8 cellular contexts compared by ENCODE assay signal in genomic region chr5:17219431-17219830, GRCh38. TPM values are rescaled to one million over a fixed set of nuclear protein-coding genes. Genes with fewer than 3 reads are reported as not detected.
DNase-seq lines count a peak whose midpoint lies in the region; ATAC-seq and TF ChIP-seq lines count a peak whose summit lies in the region.

No MANE protein-coding gene starts in this region.

- no peak overlapping the region for H2AK5ac ChIP-seq in H9 (ENCODE audit: insufficient read length, low read length)

- no peak overlapping the region for H3K56ac ChIP-seq in H9 (ENCODE audit: insufficient read length, low read depth, low read length)

- H3K4me2 ChIP-seq in H9 (ENCODE audit: insufficient read depth, insufficient read length, low read length): peak overlapping the region; percentile 84

- H2BK12ac ChIP-seq in H9 (ENCODE audit: insufficient read length, low read depth, low read length): no peak overlapping the region

- no peak overlapping the region for H3K23ac ChIP-seq in H9 (ENCODE audit: insufficient read length, low read depth, low read length)

- peak overlapping the region in 1 of 3 experiments; percentile 98; a peak in 3 of 7 replicates for H3K27ac Mint-ChIP-seq in H9

- H4K5ac ChIP-seq in H9 (ENCODE audit: insufficient read length, low read depth, low read length): no peak overlapping the region

- no peak overlapping the region for H3K14ac ChIP-seq in H9 (ENCODE audit: insufficient read depth, low read length)

- H3K27me3 ChIP-seq in A673 (replicated peaks; ENCODE audit: insufficient read depth, low read depth, low read length, poor library complexity) (no peaks in the 10 kb centered on the region), H9 (ENCODE audit: insufficient read depth, low read length) (no peaks in the 10 kb centered on the region), brain microvascular endothelial cell (replicated peaks) (no peaks in the 10 kb centered on the region)

- H3K4me1 ChIP-seq in A673 (ENCODE audit: insufficient read depth, low read length, poor library complexity, severe bottlenecking): peaks cover 42% of the 10 kb centered on the region
- peaks cover 13% of the 10 kb centered on the region; the same call in 1 of the 2 replicates for H3K4me1 ChIP-seq in H9 (ENCODE audit: insufficient read depth, low read length)
- peaks cover 37% of the 10 kb centered on the region for H3K4me1 ChIP-seq in mesodermal cell (ENCODE audit: control insufficient read depth, insufficient read depth, low read length, poor library complexity, severe bottlenecking)

- H3K9ac ChIP-seq in H9 (ENCODE audit: extremely low read depth, insufficient read length, low read length): no peak overlapping the region

- peaks cover 43% of the 10 kb centered on the region; the same call in 1 of the 2 replicates for H3K79me2 ChIP-seq in H9 (ENCODE audit: insufficient read depth, low read length)

- peaks cover 62 to 68% of the 10 kb centered on the region in 2 experiments for H3K4me1 Mint-ChIP-seq in H9

- H3K36me3 ChIP-seq in A673 (ENCODE audit: insufficient read depth, low read length, poor library complexity, severe bottlenecking): peaks cover 31% of the 10 kb centered on the region
- peaks cover 9% of the 10 kb centered on the region for H3K36me3 ChIP-seq in brain microvascular endothelial cell (replicated peaks)
- peaks cover 19% of the 10 kb centered on the region for H3K36me3 ChIP-seq in mesodermal cell (ENCODE audit: control insufficient read depth, insufficient read depth, low read length)

- H3K27ac ChIP-seq in A673 (ENCODE audit: low read depth, low read length, poor library complexity, severe bottlenecking): peak overlapping the region; percentile 88
- no peak overlapping the region for H3K27ac ChIP-seq in H9 (ENCODE audit: insufficient read length, low read depth, low read length)
- H3K27ac ChIP-seq in brain microvascular endothelial cell: peak overlapping the region; percentile 92
- H3K27ac ChIP-seq in mesodermal cell (ENCODE audit: low read depth, low read length, severe bottlenecking): peak overlapping the region; percentile 90

- H3K27me3 Mint-ChIP-seq in H9 (ENCODE audit: low read depth): no peaks in the 10 kb centered on the region

- TSS peak; percentile 21 for BruUV-seq in A673 (replicated peaks; lab: Mats Ljungman, UMichigan)

- no peak overlapping the region for H2BK5ac ChIP-seq in H9 (ENCODE audit: insufficient read length, low read length)

- H2BK15ac ChIP-seq in H9 (ENCODE audit: low read depth, low read length): no peak overlapping the region

- no peak overlapping the region for H2BK20ac ChIP-seq in H9 (ENCODE audit: low read depth, low read length, poor library complexity, severe bottlenecking)

- H2BK120ac ChIP-seq in H9 (ENCODE audit: low read depth, low read length, poor library complexity, severe bottlenecking): no peak overlapping the region

- ATAC-seq in activated CD4-positive, CD25-positive, alpha-beta regulatory T cell treated with anti-CD3 and anti-CD28 coated beads, Interleukin-2, amount 50 U/mL, for 24 hours: no peak
- no peak for ATAC-seq in GM21381 (IDR thresholded peaks at IDR 0.05; ENCODE audit: unreplicated experiment)

- H4K91ac ChIP-seq in H9 (ENCODE audit: insufficient read length, low read depth, low read length): no peak overlapping the region

- in situ Hi-C loops in brain microvascular endothelial cell (cut with HindIII; ENCODE audit: low pct_ligation_motif_present, low sequenced_read_pairs): no loop called here

- no peak overlapping the region for H4K8ac ChIP-seq in H9 (replicated peaks; ENCODE audit: insufficient read length, low read depth, low read length)

- H3K36me3 Mint-ChIP-seq in H9 (ENCODE audit: insufficient read depth in 1 of 3, low read depth in 3 of 3): peaks cover 14 to 32% (median 22%) of the 10 kb centered on the region in 3 experiments

- no peak overlapping the region for H3K18ac ChIP-seq in H9 (ENCODE audit: insufficient read length, low read depth, low read length)

- DNase-seq in A673 (ENCODE audit: low spot score) (peak; percentile 35), H9 (no peak), brain microvascular endothelial cell (no peak), A172 (ENCODE audit: low spot score) (no peak)
- no peak for DNase-seq in stimulated activated CD4-positive, alpha-beta T cell treated with anti-CD3 and anti-CD28 coated beads, Interleukin-4, amount 100 ng/mL, for 4 hours

- no peaks in the 10 kb centered on the region for H3K79me1 ChIP-seq in H9 (ENCODE audit: insufficient read depth, low read depth, low read length, poor library complexity, severe bottlenecking)

- peaks cover 15% of the 10 kb centered on the region for H3K23me2 ChIP-seq in H9 (ENCODE audit: insufficient read length, low read depth, low read length, poor library complexity, severe bottlenecking)

- WGBS in H9 (ENCODE audit: extremely low coverage, insufficient read length, low lambda C conversion rate): no CpG with 5 or more reads among the region's 11 CpGs
- WGBS in mesodermal cell (ENCODE audit: insufficient coverage in 2 of 2), 2 experiments: 60 to 66% methylated on average over 6 to 9 of the region's 11 CpGs

- H3T11ph ChIP-seq in H9 (ENCODE audit: low read length): no peak overlapping the region

- peak overlapping the region; percentile 88 to 94 for H3K4me3 Mint-ChIP-seq in H9

- H3K4me3 ChIP-seq in A673 (ENCODE audit: low read depth, low read length, poor library complexity, severe bottlenecking): peak overlapping the region; percentile 91
- peak overlapping the region; percentile 92 for H3K4me3 ChIP-seq in brain microvascular endothelial cell (ENCODE audit: low read depth, low read length)
- peak overlapping the region; percentile 93 for H3K4me3 ChIP-seq in mesodermal cell (ENCODE audit: extremely low read depth, insufficient read depth, low read length, poor library complexity, severe bottlenecking)

- H4K20me1 ChIP-seq in H9 (ENCODE audit: control insufficient read depth, insufficient read depth, insufficient read length): no peaks in the 10 kb centered on the region

- no peaks in the 10 kb centered on the region for H3K9me3 ChIP-seq in A673 (ENCODE audit: low read depth, low read length, poor library complexity, severe bottlenecking)
- H3K9me3 ChIP-seq in H9 (ENCODE audit: control insufficient read depth, low read depth, low read length): no peaks in the 10 kb centered on the region
- no peaks in the 10 kb centered on the region for H3K9me3 ChIP-seq in mesodermal cell (ENCODE audit: control insufficient read depth, low read length)

- POLR2A ChIA-PET in A673 (lab: Charles Lee; ENCODE audit: low non-redundant PET): no interaction called here

- TF ChIP-seq CTCF in A673 (conservative IDR thresholded peaks at IDR 0.05; ENCODE audit: low read depth, low read length): no peak
- TF ChIP-seq CTCF in H9 (conservative IDR thresholded peaks at IDR 0.05): no peak
- TF ChIP-seq CTCF in brain microvascular endothelial cell (IDR thresholded peaks at IDR 0.05; ENCODE audit: low read depth, low read length, missing control alignments): no peak

- CTCF ChIA-PET in A673 (lab: Charles Lee): no interaction called here

- H3K9me3 Mint-ChIP-seq in H9: no peaks in the 10 kb centered on the region

- H3K4ac ChIP-seq in H9 (ENCODE audit: low read depth, low read length): no peak overlapping the region

- H2AFZ ChIP-seq in H9 (ENCODE audit: low read length): no peak overlapping the region

- intact Hi-C loops in A673 (cut with micrococcal nuclease; ENCODE audit: unreplicated experiment): loop anchor here (2.0 to 10.0 kb wide), 5 partner anchors 63 to 893 kb away; no protein-coding TSS in a partner anchor

RNA-seq across cellular contexts. Expression of gene BASP1, which starts 2.0 kb away (rescaled TPM):
- total RNA-seq in A673 (2021) (394 and 397 TPM in 2 replicates), H9 (2021) (180 and 188 TPM in 2 replicates)
- polyA plus RNA-seq in mesodermal cell (2013, experiment 1 of 2): 133 TPM
- polyA plus RNA-seq in mesodermal cell (2013, experiment 2 of 2): 116 TPM
- total RNA-seq in A172 (2014; rRNA removed; shearing (Covaris generic)): 49.2 and 72.9 TPM in 2 replicates
